28 cellular contexts compared by ENCODE assay signal in genomic region chr6:75393806-75394205, GRCh38.
"Had no signal": no experiment of that assay in that cellular context is flagged by ENCODE, and none has a peak within 500 bp of the region (broad histone marks: within the 10 kb centered on the region; RNA-seq: fewer than 3 reads in every experiment).

No MANE protein-coding gene starts in this region.

- DNase-seq: activated CD4-positive, alpha-beta T cell treated with anti-CD3 and anti-CD28 coated beads for 4 hours; activated CD8-positive, alpha-beta memory T cell treated with anti-CD3 and anti-CD28 coated beads, Interleukin-2, amount 50 U/mL, for 4 hours; activated CD8-positive, alpha-beta T cell treated with anti-CD3 and anti-CD28 coated beads for 36 hours; activated gamma-delta T cell treated with Interleukin-2 at 50 U/mL for 16 hours; activated naive CD4-positive, alpha-beta T cell treated with anti-CD3 and anti-CD28 coated beads, Interleukin-2, amount 10 ng/mL, durations not matched to agents 7 days and 5 days; activated naive CD8-positive, alpha-beta T cell treated with anti-CD3 and anti-CD28 coated beads for 36 hours; activated T-cell treated with anti-CD3 and anti-CD28 coated beads, Interleukin-2, amount 50 U/mL, for 72 hours; anterior cingulate cortex; cerebellar nuclear complex; KBM-7; NCI-H1092 treated with DMSO at 0.1 percent for 48 hours; NCI-H1417 treated with DMSO at 0.1 percent for 48 hours; NCI-H1694; NCI-H2081; NCI-H2171 treated with DMSO at 0.1 percent for 48 hours; NCI-H226; NCI-H526 treated with DMSO at 0.1 percent for 48 hours; NCI-H82; NK-92 treated with Interleukin-12 subunit alpha and Interleukin-12 subunit beta, amount 100 ng/mL, for 24 hours; OCI-M1; RPMI8226; T-helper 1 cell; WERI-Rb-1 had no signal

- H3K27me3 Mint-ChIP-seq: activated naive CD4-positive, alpha-beta T cell treated with anti-CD3 and anti-CD28 coated beads, Interleukin-2, amount 10 ng/mL, durations not matched to agents 7 days and 5 days had no signal

- H3K4me1 Mint-ChIP-seq: activated naive CD4-positive, alpha-beta T cell treated with anti-CD3 and anti-CD28 coated beads, Interleukin-2, amount 10 ng/mL, durations not matched to agents 7 days and 5 days; activated naive CD8-positive, alpha-beta T cell treated with anti-CD3 and anti-CD28 coated beads for 36 hours had no signal

- ATAC-seq: activated CD4-positive, CD25-positive, alpha-beta regulatory T cell treated with anti-CD3 and anti-CD28 coated beads, Interleukin-2, amount 50 U/mL, for 24 hours; activated CD8-positive, alpha-beta T cell treated with anti-CD3 and anti-CD28 coated beads for 36 hours; activated T-cell treated with anti-CD3 and anti-CD28 coated beads, Interleukin-2, amount 50 U/mL, for 72 hours; Panc1; Right ventricle myocardium inferior had no signal

- H3K36me3 ChIP-seq: WERI-Rb-1 had no signal

- H3K4me3 ChIP-seq: SK-N-MC had no signal

- H3K9me3 Mint-ChIP-seq: activated CD8-positive, alpha-beta T cell treated with anti-CD3 and anti-CD28 coated beads for 36 hours; activated naive CD4-positive, alpha-beta T cell treated with anti-CD3 and anti-CD28 coated beads, Interleukin-2, amount 10 ng/mL, durations not matched to agents 7 days and 5 days; activated naive CD8-positive, alpha-beta T cell treated with anti-CD3 and anti-CD28 coated beads for 36 hours; activated T-cell treated with anti-CD3 and anti-CD28 coated beads, Interleukin-2, amount 50 U/mL, for 72 hours; activated T-helper 2 cell treated with anti-CD3 and anti-CD28 coated beads, Interferon-gamma antibody, Interleukin-2, Interleukin-4, amounts not matched to agents 10 μg/mL and 5 μg/mL and 100 μg/mL, durations not matched to agents 14 hours and 24 hours and 36 hours had no signal

- H3K27ac ChIP-seq: SK-N-MC, WERI-Rb-1 had no signal

- H3K27ac Mint-ChIP-seq: activated CD8-positive, alpha-beta T cell treated with anti-CD3 and anti-CD28 coated beads for 36 hours; activated naive CD4-positive, alpha-beta T cell treated with anti-CD3 and anti-CD28 coated beads, Interleukin-2, amount 10 ng/mL, durations not matched to agents 7 days and 5 days; activated naive CD8-positive, alpha-beta T cell treated with anti-CD3 and anti-CD28 coated beads for 36 hours; activated T-cell treated with anti-CD3 and anti-CD28 coated beads, Interleukin-2, amount 50 U/mL, for 72 hours; activated T-helper 2 cell treated with anti-CD3 and anti-CD28 coated beads, Interferon-gamma antibody, Interleukin-2, Interleukin-4, amounts not matched to agents 10 μg/mL and 5 μg/mL and 100 μg/mL, durations not matched to agents 14 hours and 24 hours and 36 hours had no signal

- H3K36me3 Mint-ChIP-seq: activated naive CD4-positive, alpha-beta T cell treated with anti-CD3 and anti-CD28 coated beads, Interleukin-2, amount 10 ng/mL, durations not matched to agents 7 days and 5 days; activated naive CD8-positive, alpha-beta T cell treated with anti-CD3 and anti-CD28 coated beads for 36 hours had no signal

- H3K4me3 Mint-ChIP-seq: activated CD8-positive, alpha-beta T cell treated with anti-CD3 and anti-CD28 coated beads for 36 hours; activated naive CD4-positive, alpha-beta T cell treated with anti-CD3 and anti-CD28 coated beads, Interleukin-2, amount 10 ng/mL, durations not matched to agents 7 days and 5 days; activated naive CD8-positive, alpha-beta T cell treated with anti-CD3 and anti-CD28 coated beads for 36 hours; activated T-cell treated with anti-CD3 and anti-CD28 coated beads, Interleukin-2, amount 50 U/mL, for 72 hours had no signal
